Comparison of ENCODE assay signal across 8 cellular contexts in genomic region chr2:173963323-173963816, GRCh38. TPM values are rescaled to one million over a fixed set of nuclear protein-coding genes. Genes with fewer than 3 reads are reported as not detected.
A peak's percentile ranks its signal among the peaks of the same experiment; 100 is the strongest.
DNase-seq lines count a peak whose midpoint lies in the region; ATAC-seq and TF ChIP-seq lines count a peak whose summit lies in the region.

No MANE protein-coding gene starts in this region.

- H3K36me3 ChIP-seq in OCI-LY1 (ENCODE audit: insufficient read depth, low read length) (peaks cover 44% of the 10 kb centered on the region), adrenal gland (replicated peaks in 1 of 2) (no peaks in the 10 kb centered on the region), skeletal muscle satellite cell (ENCODE audit: insufficient read depth, low read length) (peaks cover 5% of the 10 kb centered on the region)

- 0% methylated on average over 12 to 44 of the region's 44 CpGs for WGBS in adrenal gland, 4 donors

- H2AFZ ChIP-seq in OCI-LY1 (ENCODE audit: low read length): no peak overlapping the region

- H3K4me1 ChIP-seq in OCI-LY1 (ENCODE audit: insufficient read depth, low read length, severe bottlenecking) (peaks cover 42% of the 10 kb centered on the region), adrenal gland (replicated peaks in 1 of 2) (peaks cover 10 to 50% of the 10 kb centered on the region in 2 donors), skeletal muscle satellite cell (ENCODE audit: control insufficient read depth, insufficient read depth, low read length) (peaks cover 20% of the 10 kb centered on the region)

- no peaks in the 10 kb centered on the region for H3K9me2 ChIP-seq in OCI-LY1 (ENCODE audit: low read depth, low read length)

- no peaks in the 10 kb centered on the region for H3K27me3 ChIP-seq in OCI-LY1 (ENCODE audit: insufficient read depth, low read length)
- H3K27me3 ChIP-seq in adrenal gland: no peaks in the 10 kb centered on the region
- H3K27me3 ChIP-seq in skeletal muscle satellite cell (ENCODE audit: control insufficient read depth, insufficient read depth, low read length): no peaks in the 10 kb centered on the region

- H3K27ac ChIP-seq in OCI-LY1 (ENCODE audit: low read depth, low read length, poor library complexity, severe bottlenecking): peak overlapping the region; percentile 89
- H3K27ac ChIP-seq in adrenal gland: peak overlapping the region; percentile 89 to 100 (median 98)

- peak in 1 of 2 donors; percentile 5 for TF ChIP-seq POLR2A in adrenal gland (IDR thresholded peaks at IDR 0.05)

- H3K9ac ChIP-seq in OCI-LY1 (ENCODE audit: low read length) (peak overlapping the region; percentile 98), skeletal muscle satellite cell (ENCODE audit: low read depth, low read length) (peak overlapping the region; percentile 87)

- H3F3A ChIP-seq in OCI-LY1 (ENCODE audit: insufficient read depth, low read length): no peaks in the 10 kb centered on the region

- peak overlapping the region; percentile 82 for H3K4me2 ChIP-seq in OCI-LY1 (ENCODE audit: low read length)
- peak overlapping the region; percentile 83 for H3K4me2 ChIP-seq in skeletal muscle satellite cell (ENCODE audit: low read length)

- peak; percentile 26 for ATAC-seq in GM19452 (IDR thresholded peaks at IDR 0.05; ENCODE audit: unreplicated experiment)
- peak; percentile 27 for ATAC-seq in HG03520 (IDR thresholded peaks at IDR 0.05; ENCODE audit: unreplicated experiment)

- H4K20me1 ChIP-seq in OCI-LY1 (ENCODE audit: insufficient read depth, low read length): no peaks in the 10 kb centered on the region

- H3K79me2 ChIP-seq in OCI-LY1 (ENCODE audit: insufficient read depth, low read length): peaks cover 49% of the 10 kb centered on the region

- DNase-seq in Daoy (ENCODE audit: low read depth) (peak; percentile 64), adrenal gland (peak in 6 of 7 donors; percentile 53 to 77 (median 64)), NK-92 (lab: John Stamatoyannopoulos, UW; ENCODE audit: unreplicated experiment) (no peak)

- H3K9me3 ChIP-seq in OCI-LY1 (ENCODE audit: low read length): no peaks in the 10 kb centered on the region
- H3K9me3 ChIP-seq in adrenal gland (replicated peaks in 1 of 3): peaks cover 0 to 4% (median 0%) of the 10 kb centered on the region in 3 donors
- H3K9me3 ChIP-seq in skeletal muscle satellite cell (replicated peaks; ENCODE audit: low read length): peaks cover 5% of the 10 kb centered on the region

- TF ChIP-seq CTCF in OCI-LY1 (IDR thresholded peaks at IDR 0.05; ENCODE audit: low read length): peak; percentile 11; the same call in 1 of the 2 replicates
- TF ChIP-seq CTCF in adrenal gland (IDR thresholded peaks at IDR 0.05): peak in 5 of 6 experiments; percentile 19 to 63 (median 51)

- intact Hi-C loops in adrenal gland (cut with DNase I): no loop called here

- H3K4me3 ChIP-seq in OCI-LY1 (ENCODE audit: low read depth, low read length, poor library complexity, severe bottlenecking) (peak overlapping the region; percentile 79), adrenal gland (peak overlapping the region in 3 of 4 donors; percentile 21 to 99 (median 94)), iPS-11a (ENCODE audit: low read depth, low read length) (peak overlapping the region; percentile 80), skeletal muscle satellite cell (ENCODE audit: low read length) (peak overlapping the region; percentile 78)

RNA-seq across cellular contexts. Expression of gene SP3, which starts 1.8 kb away (rescaled TPM):
- 57.4 and 88.5 TPM in 2 replicates for total RNA-seq in Daoy (2014; rRNA removed; shearing (Covaris generic))
- 100 to 1,000 TPM in 1 of 8 donors, 10 to 100 TPM in 7; 50.5 to 118 (median 56.4) TPM for total RNA-seq in adrenal gland
- 10 to 100 TPM in 1 of 3 donors, 1 to 10 TPM in 2; 8.9 to 42.5 (median 10.0) TPM for polyA plus RNA-seq in adrenal gland
- 73.6 and 75.3 TPM in 2 replicates for total RNA-seq in skeletal muscle satellite cell (2012; rRNA removed)
